In genomic region chr19:51016798-51017683, GRCh38 we compare ENCODE assay signal across 8 cellular contexts. TPM values are rescaled to one million over a fixed set of nuclear protein-coding genes. Genes with fewer than 3 reads are reported as not detected.
DNase-seq lines count a peak whose midpoint lies in the region; TF ChIP-seq lines count a peak whose summit lies in the region.

No MANE protein-coding gene starts in this region.

- peak overlapping the region; percentile 58 for H3K56ac ChIP-seq in mesendoderm (ENCODE audit: low read length)

- H3K23ac ChIP-seq in mesendoderm (ENCODE audit: low read length), result no peak overlapping the region

- H3K79me1 ChIP-seq in mesendoderm (ENCODE audit: low read length), result no peaks in the 10 kb centered on the region

- WGBS in mesendoderm (ENCODE audit: extremely low coverage, insufficient coverage, low lambda C conversion rate), result no CpG with 5 or more reads among the region's 68 CpGs

- H3K18ac ChIP-seq in mesendoderm (ENCODE audit: low read length), result no peak overlapping the region

- no peak overlapping the region for H3K4ac ChIP-seq in mesendoderm (ENCODE audit: low read depth, low read length)

- peak overlapping the region; percentile 41 for H3K9ac ChIP-seq in mesendoderm (ENCODE audit: low read length)

- H3K4me3 ChIP-seq in WERI-Rb-1 (ENCODE audit: low read depth, low read length) (no peak overlapping the region), mesendoderm (ENCODE audit: low read length) (peak overlapping the region; percentile 23)

- no peak overlapping the region for H2BK120ac ChIP-seq in mesendoderm (ENCODE audit: low read depth, low read length)

- no peak overlapping the region for H4K8ac ChIP-seq in mesendoderm (ENCODE audit: low read depth, low read length)

- no peak overlapping the region for H2BK5ac ChIP-seq in mesendoderm (ENCODE audit: low read length)

- no peak overlapping the region for H4K5ac ChIP-seq in mesendoderm (ENCODE audit: low read length)

- H3K27me3 ChIP-seq in WERI-Rb-1 (ENCODE audit: insufficient read depth, low read depth, severe bottlenecking) (peaks cover 96% of the 10 kb centered on the region), mesendoderm (ENCODE audit: insufficient read depth, low read length, poor library complexity) (peaks cover 8% of the 10 kb centered on the region)

- no peak overlapping the region for H3K27ac ChIP-seq in WERI-Rb-1
- H3K27ac ChIP-seq in mesendoderm (ENCODE audit: low read depth, low read length), result no peak overlapping the region

- H3K36me3 ChIP-seq in WERI-Rb-1 (no peaks in the 10 kb centered on the region), mesendoderm (ENCODE audit: control insufficient read depth, insufficient read depth, low read length) (no peaks in the 10 kb centered on the region)

- no peak overlapping the region for H2AK5ac ChIP-seq in mesendoderm (ENCODE audit: low read length)

- peak; percentile 82 for TF ChIP-seq CTCF in WERI-Rb-1 (IDR thresholded peaks at IDR 0.05; ENCODE audit: low read depth, low read length)

- no peak overlapping the region for H2BK15ac ChIP-seq in mesendoderm (replicated peaks; ENCODE audit: low read depth)

- peak; percentile 89 for DNase-seq in Daoy (ENCODE audit: low read depth)
- DNase-seq in LoVo (ENCODE audit: low spot score), result peak; percentile 78
- DNase-seq in WERI-Rb-1, result peak; percentile 61
- DNase-seq in effector CD8-positive, alpha-beta T cell (lab: John Stamatoyannopoulos, UW), result peak; percentile 3
- DNase-seq in mesendoderm, result peak; percentile 90
- peak; percentile 48 to 67 for DNase-seq in stimulated activated CD8-positive, alpha-beta memory T cell treated with anti-CD3 and anti-CD28 coated beads, Interleukin-2, amount 100 ng/mL, for 48 hours (ENCODE audit: low read depth in 2 of 2)
- DNase-seq in HCEC 1CT, result no peak
- no peak for DNase-seq in germinal center (ENCODE audit: low spot score)

- no peaks in the 10 kb centered on the region for H3K9me3 ChIP-seq in WERI-Rb-1 (ENCODE audit: severe bottlenecking)

- no peaks in the 10 kb centered on the region for H3K79me2 ChIP-seq in mesendoderm (ENCODE audit: control insufficient read depth, insufficient read depth, low read length)

- no peaks in the 10 kb centered on the region for H3K4me1 ChIP-seq in mesendoderm (ENCODE audit: control insufficient read depth, low read depth, low read length)

- peak overlapping the region; percentile 84 for H3K4me2 ChIP-seq in mesendoderm (ENCODE audit: low read length)

RNA-seq across cellular contexts. Expression of gene KLK10, which starts 2.5 kb away (rescaled TPM):
- 0.63 TPM in 1 of 2 replicates, not detected in the other for total RNA-seq in Daoy (2014; rRNA removed; shearing (Covaris generic))
- polyA plus RNA-seq in mesendoderm (2013, experiment 1 of 2), result 0.56 TPM
- polyA plus RNA-seq in mesendoderm (2013, experiment 2 of 2), result 0.64 TPM

RNA-seq across cellular contexts. Expression of gene KLK11, which starts 9.4 kb away (rescaled TPM):
- not detected in 2 replicates for total RNA-seq in Daoy (2014; rRNA removed; shearing (Covaris generic))
- 0.13 TPM for polyA plus RNA-seq in mesendoderm (2013, experiment 1 of 2)
- 0.06 TPM for polyA plus RNA-seq in mesendoderm (2013, experiment 2 of 2)

RNA-seq across cellular contexts. Expression of gene KLK8, which starts 15.6 kb away (rescaled TPM):
- not detected in 2 replicates for total RNA-seq in Daoy (2014; rRNA removed; shearing (Covaris generic))
- 3.3 TPM for polyA plus RNA-seq in mesendoderm (2013, experiment 1 of 2)
- 2.5 TPM for polyA plus RNA-seq in mesendoderm (2013, experiment 2 of 2)

RNA-seq across cellular contexts. Expression of gene KLK12, which starts 17.8 kb away (rescaled TPM):
- total RNA-seq in Daoy (2014; rRNA removed; shearing (Covaris generic)), result not detected in 2 replicates
- 0.04 TPM for polyA plus RNA-seq in mesendoderm (2013, experiment 1 of 2)
- not detected for polyA plus RNA-seq in mesendoderm (2013, experiment 2 of 2)

RNA-seq across cellular contexts. Expression of gene KLK7, which starts 33.3 kb away (rescaled TPM):
- total RNA-seq in Daoy (2014; rRNA removed; shearing (Covaris generic)), result not detected in 2 replicates
- polyA plus RNA-seq in mesendoderm (2013, experiment 1 of 2), result 0.18 TPM
- 0.17 TPM for polyA plus RNA-seq in mesendoderm (2013, experiment 2 of 2)

Comparison
In these comparisons a context has a peak if more than half of its experiments do, and no peak if none do; other contexts are left out.
1. DNase-seq: peak in Daoy (single experiment), LoVo (single experiment), WERI-Rb-1 (single experiment), effector CD8-positive, alpha-beta T cell (single experiment), mesendoderm (single experiment) and stimulated activated CD8-positive, alpha-beta memory T cell treated with anti-CD3 and anti-CD28 coated beads, Interleukin-2, amount 100 ng/mL, for 48 hours (2 of 2); none in HCEC 1CT (single experiment) and germinal center (single experiment).